In genomic region chr18:3653859-3654441, GRCh38 we compare ENCODE assay signal across 1 cellular context.
TF ChIP-seq lines count a peak whose summit lies in the region.

No MANE protein-coding gene starts in this region.

TF ChIP-seq in K562, 482 proteins besides CTCF, POLR2A, EP300 and RAD21 (continued from another document):
- 0 out of 2 replicates have a peak, but pooled peaks have one; percentile 28 for TF ChIP-seq DEAF1 (CRISPR knock-in tag; IDR thresholded peaks at IDR 0.05)
- 0 out of 2 replicates have a peak, but pooled peaks have one; percentile 59 for TF ChIP-seq E4F1 (CRISPR knock-in tag; IDR thresholded peaks at IDR 0.05; ENCODE audit: borderline replicate concordance)
- peak; percentile 52 for TF ChIP-seq CXXC5 (CRISPR knock-in tag; IDR thresholded peaks at IDR 0.05)
- TF ChIP-seq RNF2 (IDR thresholded peaks at IDR 0.05) = peak; percentile 39; the same call in 1 of the 2 replicates
- TF ChIP-seq FOXK2 (conservative IDR thresholded peaks at IDR 0.05 in 1 of 2, IDR thresholded peaks at IDR 0.05 in 1 of 2; ENCODE audit: low read depth in 2 of 2) = no peak
- no peak for TF ChIP-seq ZNF639 (CRISPR knock-in tag; conservative IDR thresholded peaks at IDR 0.05 in 1 of 2, IDR thresholded peaks at IDR 0.05 in 1 of 2)
- peak; percentile 89 for TF ChIP-seq BHLHE40 (IDR thresholded peaks at IDR 0.05; ENCODE audit: low read length)
- TF ChIP-seq ZNF75A (CRISPR knock-in tag; IDR thresholded peaks at IDR 0.05) = peak; percentile 10; the same call in 1 of the 2 replicates
- peak; percentile 65 for TF ChIP-seq ZNF583 (CRISPR knock-in tag; IDR thresholded peaks at IDR 0.05)
- TF ChIP-seq FOXK1 (CRISPR knock-in tag; IDR thresholded peaks at IDR 0.05; ENCODE audit: borderline replicate concordance) = peak; percentile 83; the same call in 1 of the 2 replicates
- TF ChIP-seq SRF (CRISPR knock-in tag; IDR thresholded peaks at IDR 0.05) = peak in 1 of 2 experiments; percentile 74; a peak in 1 of 4 replicates
- peak; percentile 11; the same call in 1 of the 2 replicates for TF ChIP-seq BCL6 (CRISPR knock-in tag; IDR thresholded peaks at IDR 0.05)
- TF ChIP-seq KDM5B (IDR thresholded peaks at IDR 0.05; ENCODE audit: insufficient replicate concordance, low read depth, low read length) = peak; percentile 90
- TF ChIP-seq ZNF644 (tag; IDR thresholded peaks at IDR 0.05; ENCODE audit: low read depth) = peak; percentile 5; the same call in 1 of the 2 replicates
- peak; percentile 68 to 81; a peak in 2 of 4 replicates for TF ChIP-seq UBTF (IDR thresholded peaks at IDR 0.05; ENCODE audit: borderline replicate concordance in 1 of 2, low read depth in 2 of 2, low read length in 2 of 2)
- peak; percentile 45; the same call in 1 of the 2 replicates for TF ChIP-seq OTX1 (CRISPR knock-in tag; IDR thresholded peaks at IDR 0.05)
- TF ChIP-seq HBP1 (CRISPR knock-in tag; IDR thresholded peaks at IDR 0.05) = peak; percentile 61; the same call in 1 of the 2 replicates
- peak; percentile 58; the same call in 1 of the 2 replicates for TF ChIP-seq TCF15 (CRISPR knock-in tag; IDR thresholded peaks at IDR 0.05)
- 0 out of 2 replicates have a peak, but pooled peaks have one; percentile 19 for TF ChIP-seq JUND (IDR thresholded peaks at IDR 0.05; ENCODE audit: borderline replicate concordance, low read depth, low read length)
- TF ChIP-seq JUND (tag; IDR thresholded peaks at IDR 0.05; ENCODE audit: borderline replicate concordance, low read depth, low read length) = peak; percentile 74; the same call in 1 of the 3 replicates
- TF ChIP-seq FOXO4 (CRISPR knock-in tag; IDR thresholded peaks at IDR 0.05) = no peak; the same call in 1 of the 2 replicates
- TF ChIP-seq POLR2AphosphoS2 (IDR thresholded peaks at IDR 0.05; ENCODE audit: low read length) = 0 out of 2 replicates have a peak, but pooled peaks have one; percentile 71
- TF ChIP-seq SP1 (CRISPR knock-in tag; IDR thresholded peaks at IDR 0.05) = peak; percentile 10; the same call in 1 of the 2 replicates
- peak; percentile 75 for TF ChIP-seq MAX (CRISPR knock-in tag; IDR thresholded peaks at IDR 0.05)
- peak; percentile 67; the same call in 1 of the 2 replicates for TF ChIP-seq ZNF668 (CRISPR knock-in tag; IDR thresholded peaks at IDR 0.05)
- peak; percentile 62 for TF ChIP-seq REST (CRISPR knock-in tag; IDR thresholded peaks at IDR 0.05; ENCODE audit: low read depth)
- peak; percentile 62; the same call in 1 of the 2 replicates for TF ChIP-seq ZNF165 (CRISPR knock-in tag; IDR thresholded peaks at IDR 0.05; ENCODE audit: borderline replicate concordance)
- TF ChIP-seq TCFL5 (CRISPR knock-in tag; conservative IDR thresholded peaks at IDR 0.05) = 0 out of 2 replicates have a peak, but pooled peaks have one; percentile 53
- peak; percentile 14; the same call in 1 of the 2 replicates for TF ChIP-seq PHB (CRISPR knock-in tag; IDR thresholded peaks at IDR 0.05)
- TF ChIP-seq SPI1 (IDR thresholded peaks at IDR 0.05; ENCODE audit: borderline replicate concordance, low read depth, low read length) = no peak
- peak; percentile 3; the same call in 1 of the 2 replicates for TF ChIP-seq ZNF436 (CRISPR knock-in tag; IDR thresholded peaks at IDR 0.05)
- TF ChIP-seq ZNF134 (CRISPR knock-in tag; conservative IDR thresholded peaks at IDR 0.05) = 0 out of 2 replicates have a peak, but pooled peaks have one; percentile 27
- TF ChIP-seq TBL1XR1 (IDR thresholded peaks at IDR 0.05; ENCODE audit: low read length in 2 of 2) = 0 out of 4 replicates have a peak, but pooled peaks of 1 of the 2 experiments have one; percentile 17
- no peak for TF ChIP-seq NCOA2 (IDR thresholded peaks at IDR 0.05; ENCODE audit: partially characterized antibody in 2 of 2)
- TF ChIP-seq ARNT (IDR thresholded peaks at IDR 0.05) = no peak
